In the genomic region with DNA sequence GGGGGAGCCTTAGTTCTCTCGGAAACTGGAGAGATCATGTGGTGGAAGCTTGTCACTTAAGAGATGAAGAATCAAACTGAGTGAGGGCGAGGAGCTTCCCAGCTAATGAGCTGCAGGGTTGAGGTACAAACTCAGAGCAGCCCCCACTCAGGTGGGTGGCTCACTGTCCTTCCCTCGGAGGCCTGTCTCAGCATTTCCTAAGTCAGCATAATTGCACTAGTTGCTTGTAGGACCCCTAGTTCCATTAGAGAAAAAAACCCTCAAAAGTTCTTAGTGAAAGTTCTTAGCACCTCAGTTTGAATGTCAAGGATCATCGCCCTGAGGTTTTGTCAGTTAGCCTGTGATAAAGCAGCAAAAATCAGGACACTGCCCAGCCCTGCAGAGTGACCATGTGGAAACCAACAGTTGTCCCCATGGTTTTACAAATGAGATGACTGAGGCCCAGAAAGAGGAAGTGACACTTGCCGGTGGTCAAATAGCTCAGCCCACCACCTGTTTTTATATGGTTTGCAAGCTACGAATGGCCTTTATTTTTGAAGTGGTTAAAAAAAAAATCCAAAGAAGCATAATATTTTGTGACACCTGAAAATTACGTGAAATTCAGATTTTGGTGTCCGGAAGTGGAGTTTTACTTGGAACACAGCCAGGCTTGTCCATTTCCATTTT, we compare ENCODE assay signal across 2 cellular contexts.
TF ChIP-seq lines count a peak whose summit lies in the region.

No MANE protein-coding gene starts in this region.

TF ChIP-seq in IMR-90, 13 proteins besides CTCF, POLR2A, EP300 and RAD21 (continued from another document):
- TF ChIP-seq ELK1 (IDR thresholded peaks at IDR 0.05; ENCODE audit: borderline replicate concordance, low read depth, low read length) = no peak
- no peak for TF ChIP-seq RCOR1 (IDR thresholded peaks at IDR 0.05; ENCODE audit: insufficient replicate concordance, low read length)
- no peak for TF ChIP-seq USF2 (IDR thresholded peaks at IDR 0.05; ENCODE audit: low read depth, low read length)
- TF ChIP-seq FOS (IDR thresholded peaks at IDR 0.05; ENCODE audit: low read depth, low read length) = no peak
- no peak for TF ChIP-seq RFX5 (IDR thresholded peaks at IDR 0.05; ENCODE audit: low read depth, low read length)

TF ChIP-seq in liver, 16 proteins besides CTCF, POLR2A, EP300 and RAD21 (continued from another document):
- TF ChIP-seq ATF3 (IDR thresholded peaks at IDR 0.05) (no peak), YY1 (IDR thresholded peaks at IDR 0.05) (no peak), TAF1 (conservative IDR thresholded peaks at IDR 0.05) (no peak)
TF ChIP-seq in liver: peak in this region for 0.
